Comparison of ENCODE assay signal across 1 cellular context in the genomic region with DNA sequence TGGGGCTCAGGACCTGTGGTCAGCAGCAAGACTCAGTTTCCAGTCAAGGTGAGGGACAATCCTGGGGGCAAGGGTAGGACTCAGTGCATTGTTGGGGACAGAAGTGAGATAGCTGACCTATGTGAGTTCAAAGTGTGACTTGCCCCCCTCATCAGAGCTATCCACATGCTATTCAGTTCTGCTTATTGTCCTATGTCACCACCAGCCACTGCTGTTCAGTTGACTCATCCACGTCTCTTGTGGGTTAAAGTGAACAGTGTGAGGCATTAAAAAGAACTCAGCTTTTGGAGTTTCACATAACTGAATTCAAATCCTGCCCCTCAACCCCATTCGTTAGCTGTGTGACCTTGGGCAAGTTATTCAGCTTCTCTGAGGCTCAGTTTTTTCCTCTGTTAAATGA.
TF ChIP-seq lines count a peak whose summit lies in the region.

No MANE protein-coding gene starts in this region.

TF ChIP-seq in GM12878, 131 proteins besides CTCF, POLR2A, EP300 and RAD21:
- TF ChIP-seq RELA (IDR thresholded peaks at IDR 0.05; ENCODE audit: borderline replicate concordance, partially characterized antibody) (no peak), SIX5 (IDR thresholded peaks at IDR 0.05; ENCODE audit: low read depth, low read length, severe bottlenecking) (no peak), SUPT20H (IDR thresholded peaks at IDR 0.05; ENCODE audit: borderline replicate concordance, control insufficient read depth, low read depth, low read length) (no peak), IKZF2 (IDR thresholded peaks at IDR 0.05) (no peak), NFIC (IDR thresholded peaks at IDR 0.05; ENCODE audit: low read depth, low read length) (no peak), CHD2 (IDR thresholded peaks at IDR 0.05; ENCODE audit: borderline replicate concordance, low read depth, low read length) (no peak), CBX5 (IDR thresholded peaks at IDR 0.05; ENCODE audit: low read depth) (no peak), ESRRA (IDR thresholded peaks at IDR 0.05; ENCODE audit: low read length) (no peak), FOXK2 (IDR thresholded peaks at IDR 0.05) (no peak), YBX1 (IDR thresholded peaks at IDR 0.05) (no peak), ZSCAN29 (IDR thresholded peaks at IDR 0.05) (no peak), NR2F1 (conservative IDR thresholded peaks at IDR 0.05) (no peak), ATF7 (IDR thresholded peaks at IDR 0.05; ENCODE audit: low read depth) (no peak), GATAD2B (conservative IDR thresholded peaks at IDR 0.05; ENCODE audit: low read depth) (no peak), NFYA (IDR thresholded peaks at IDR 0.05; ENCODE audit: borderline replicate concordance, low read depth, low read length) (no peak), ZNF274 (IDR thresholded peaks at IDR 0.05; ENCODE audit: insufficient read depth, insufficient read length) (no peak)
- TF ChIP-seq, protein P1, sequence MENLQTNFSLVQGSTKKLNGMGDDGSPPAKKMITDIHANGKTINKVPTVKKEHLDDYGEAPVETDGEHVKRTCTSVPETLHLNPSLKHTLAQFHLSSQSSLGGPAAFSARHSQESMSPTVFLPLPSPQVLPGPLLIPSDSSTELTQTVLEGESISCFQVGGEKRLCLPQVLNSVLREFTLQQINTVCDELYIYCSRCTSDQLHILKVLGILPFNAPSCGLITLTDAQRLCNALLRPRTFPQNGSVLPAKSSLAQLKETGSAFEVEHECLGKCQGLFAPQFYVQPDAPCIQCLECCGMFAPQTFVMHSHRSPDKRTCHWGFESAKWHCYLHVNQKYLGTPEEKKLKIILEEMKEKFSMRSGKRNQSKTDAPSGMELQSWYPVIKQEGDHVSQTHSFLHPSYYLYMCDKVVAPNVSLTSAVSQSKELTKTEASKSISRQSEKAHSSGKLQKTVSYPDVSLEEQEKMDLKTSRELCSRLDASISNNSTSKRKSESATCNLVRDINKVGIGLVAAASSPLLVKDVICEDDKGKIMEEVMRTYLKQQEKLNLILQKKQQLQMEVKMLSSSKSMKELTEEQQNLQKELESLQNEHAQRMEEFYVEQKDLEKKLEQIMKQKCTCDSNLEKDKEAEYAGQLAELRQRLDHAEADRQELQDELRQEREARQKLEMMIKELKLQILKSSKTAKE (IDR thresholded peaks at IDR 0.05; ENCODE audit: low read depth, poor library complexity, severe bottlenecking) = no peak
- TF ChIP-seq, protein P2, sequence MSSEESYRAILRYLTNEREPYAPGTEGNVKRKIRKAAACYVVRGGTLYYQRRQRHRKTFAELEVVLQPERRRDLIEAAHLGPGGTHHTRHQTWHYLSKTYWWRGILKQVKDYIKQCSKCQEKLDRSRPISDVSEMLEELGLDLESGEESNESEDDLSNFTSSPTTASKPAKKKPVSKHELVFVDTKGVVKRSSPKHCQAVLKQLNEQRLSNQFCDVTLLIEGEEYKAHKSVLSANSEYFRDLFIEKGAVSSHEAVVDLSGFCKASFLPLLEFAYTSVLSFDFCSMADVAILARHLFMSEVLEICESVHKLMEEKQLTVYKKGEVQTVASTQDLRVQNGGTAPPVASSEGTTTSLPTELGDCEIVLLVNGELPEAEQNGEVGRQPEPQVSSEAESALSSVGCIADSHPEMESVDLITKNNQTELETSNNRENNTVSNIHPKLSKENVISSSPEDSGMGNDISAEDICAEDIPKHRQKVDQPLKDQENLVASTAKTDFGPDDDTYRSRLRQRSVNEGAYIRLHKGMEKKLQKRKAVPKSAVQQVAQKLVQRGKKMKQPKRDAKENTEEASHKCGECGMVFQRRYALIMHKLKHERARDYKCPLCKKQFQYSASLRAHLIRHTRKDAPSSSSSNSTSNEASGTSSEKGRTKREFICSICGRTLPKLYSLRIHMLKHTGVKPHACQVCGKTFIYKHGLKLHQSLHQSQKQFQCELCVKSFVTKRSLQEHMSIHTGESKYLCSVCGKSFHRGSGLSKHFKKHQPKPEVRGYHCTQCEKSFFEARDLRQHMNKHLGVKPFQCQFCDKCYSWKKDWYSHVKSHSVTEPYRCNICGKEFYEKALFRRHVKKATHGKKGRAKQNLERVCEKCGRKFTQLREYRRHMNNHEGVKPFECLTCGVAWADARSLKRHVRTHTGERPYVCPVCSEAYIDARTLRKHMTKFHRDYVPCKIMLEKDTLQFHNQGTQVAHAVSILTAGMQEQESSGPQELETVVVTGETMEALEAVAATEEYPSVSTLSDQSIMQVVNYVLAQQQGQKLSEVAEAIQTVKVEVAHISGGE (CRISPR knock-in tag; IDR thresholded peaks at IDR 0.05) = no peak
- TF ChIP-seq, protein P3, sequence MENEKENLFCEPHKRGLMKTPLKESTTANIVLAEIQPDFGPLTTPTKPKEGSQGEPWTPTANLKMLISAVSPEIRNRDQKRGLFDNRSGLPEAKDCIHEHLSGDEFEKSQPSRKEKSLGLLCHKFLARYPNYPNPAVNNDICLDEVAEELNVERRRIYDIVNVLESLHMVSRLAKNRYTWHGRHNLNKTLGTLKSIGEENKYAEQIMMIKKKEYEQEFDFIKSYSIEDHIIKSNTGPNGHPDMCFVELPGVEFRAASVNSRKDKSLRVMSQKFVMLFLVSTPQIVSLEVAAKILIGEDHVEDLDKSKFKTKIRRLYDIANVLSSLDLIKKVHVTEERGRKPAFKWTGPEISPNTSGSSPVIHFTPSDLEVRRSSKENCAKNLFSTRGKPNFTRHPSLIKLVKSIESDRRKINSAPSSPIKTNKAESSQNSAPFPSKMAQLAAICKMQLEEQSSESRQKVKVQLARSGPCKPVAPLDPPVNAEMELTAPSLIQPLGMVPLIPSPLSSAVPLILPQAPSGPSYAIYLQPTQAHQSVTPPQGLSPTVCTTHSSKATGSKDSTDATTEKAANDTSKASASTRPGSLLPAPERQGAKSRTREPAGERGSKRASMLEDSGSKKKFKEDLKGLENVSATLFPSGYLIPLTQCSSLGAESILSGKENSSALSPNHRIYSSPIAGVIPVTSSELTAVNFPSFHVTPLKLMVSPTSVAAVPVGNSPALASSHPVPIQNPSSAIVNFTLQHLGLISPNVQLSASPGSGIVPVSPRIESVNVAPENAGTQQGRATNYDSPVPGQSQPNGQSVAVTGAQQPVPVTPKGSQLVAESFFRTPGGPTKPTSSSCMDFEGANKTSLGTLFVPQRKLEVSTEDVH (IDR thresholded peaks at IDR 0.05; ENCODE audit: low read depth, partially characterized antibody) = no peak
- TF ChIP-seq, protein P4, sequence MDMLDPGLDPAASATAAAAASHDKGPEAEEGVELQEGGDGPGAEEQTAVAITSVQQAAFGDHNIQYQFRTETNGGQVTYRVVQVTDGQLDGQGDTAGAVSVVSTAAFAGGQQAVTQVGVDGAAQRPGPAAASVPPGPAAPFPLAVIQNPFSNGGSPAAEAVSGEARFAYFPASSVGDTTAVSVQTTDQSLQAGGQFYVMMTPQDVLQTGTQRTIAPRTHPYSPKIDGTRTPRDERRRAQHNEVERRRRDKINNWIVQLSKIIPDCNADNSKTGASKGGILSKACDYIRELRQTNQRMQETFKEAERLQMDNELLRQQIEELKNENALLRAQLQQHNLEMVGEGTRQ (IDR thresholded peaks at IDR 0.05; ENCODE audit: borderline replicate concordance, low read depth, low read length) = no peak
